1 cellular context compared by ENCODE assay signal in genomic region chr12:1776139-1776975, GRCh38.
TF ChIP-seq lines count a peak whose summit lies in the region.

No MANE protein-coding gene starts in this region.

TF ChIP-seq in H1, 55 proteins besides CTCF, POLR2A, EP300 and RAD21 (continued from another document):
- TF ChIP-seq CHD7 (IDR thresholded peaks at IDR 0.05; ENCODE audit: insufficient replicate concordance, low read length) (no peak), CHD1 (IDR thresholded peaks at IDR 0.05; ENCODE audit: low read depth, low read length) (no peak), SAP30 (IDR thresholded peaks at IDR 0.05; ENCODE audit: insufficient read depth, insufficient replicate concordance, low read length) (no peak), CTBP2 (IDR thresholded peaks at IDR 0.05; ENCODE audit: borderline replicate concordance, insufficient read depth, insufficient read length, low read length) (no peak), HDAC6 (IDR thresholded peaks at IDR 0.05; ENCODE audit: low read depth, low read length) (no peak), NANOG (IDR thresholded peaks at IDR 0.05; ENCODE audit: insufficient read depth, low read depth, low read length, poor library complexity, severe bottlenecking) (no peak), USF2 (IDR thresholded peaks at IDR 0.05; ENCODE audit: low read length) (no peak), TAF1 (IDR thresholded peaks at IDR 0.05; ENCODE audit: low read depth, low read length) (no peak), CBX5 (IDR thresholded peaks at IDR 0.05; ENCODE audit: low read depth, low read length) (no peak), EZH2 (IDR thresholded peaks at IDR 0.05; ENCODE audit: low read depth, low read length, severe bottlenecking) (no peak), MAX (IDR thresholded peaks at IDR 0.05) (no peak)
